ENCODE assay signal across 18 cellular contexts in genomic region chr2:44642123-44642857, GRCh38.
"Had no signal": no experiment of that assay in that cellular context is flagged by ENCODE, and none has a peak within 500 bp of the region (broad histone marks: within the 10 kb centered on the region; RNA-seq: fewer than 3 reads in every experiment).

No MANE protein-coding gene starts in this region.

- FAIRE-seq: colon, keratinocyte had no signal

- H3K4me3 Mint-ChIP-seq: activated CD4-positive, alpha-beta memory T cell treated with anti-CD3 and anti-CD28 coated beads for 36 hours; activated CD4-positive, alpha-beta T cell treated with anti-CD3 and anti-CD28 coated beads for 36 hours; activated T-cell treated with anti-CD3 and anti-CD28 coated beads, Interleukin-2, amount 50 U/mL, for 4 hours; memory B cell; naive thymus-derived CD4-positive, alpha-beta T cell; stimulated activated memory B cell treated with anti-CD40 and anti-IgM and Interleukin-4, amounts not matched to agents 10 μg/mL and 1 μg/mL and 100 μg/mL, for 72 hours had no signal

- H3K9me3 Mint-ChIP-seq: activated CD4-positive, alpha-beta memory T cell treated with anti-CD3 and anti-CD28 coated beads for 36 hours; activated T-cell treated with anti-CD3 and anti-CD28 coated beads, Interleukin-2, amount 50 U/mL, for 4 hours; memory B cell; naive thymus-derived CD4-positive, alpha-beta T cell; stimulated activated memory B cell treated with anti-CD40 and anti-IgM and Interleukin-4, amounts not matched to agents 10 μg/mL and 1 μg/mL and 100 μg/mL, for 72 hours had no signal

- H3K36me3 Mint-ChIP-seq: activated CD4-positive, alpha-beta memory T cell treated with anti-CD3 and anti-CD28 coated beads for 36 hours; memory B cell; stimulated activated memory B cell treated with anti-CD40 and anti-IgM and Interleukin-4, amounts not matched to agents 10 μg/mL and 1 μg/mL and 100 μg/mL, for 72 hours had no signal

- H3K4me1 Mint-ChIP-seq: activated CD4-positive, alpha-beta T cell treated with anti-CD3 and anti-CD28 coated beads for 36 hours; memory B cell; naive thymus-derived CD4-positive, alpha-beta T cell; stimulated activated memory B cell treated with anti-CD40 and anti-IgM and Interleukin-4, amounts not matched to agents 10 μg/mL and 1 μg/mL and 100 μg/mL, for 72 hours had no signal

- H3K27me3 Mint-ChIP-seq: activated CD4-positive, alpha-beta memory T cell treated with anti-CD3 and anti-CD28 coated beads for 36 hours; activated CD4-positive, alpha-beta T cell treated with anti-CD3 and anti-CD28 coated beads for 36 hours; memory B cell; naive thymus-derived CD4-positive, alpha-beta T cell; stimulated activated memory B cell treated with anti-CD40 and anti-IgM and Interleukin-4, amounts not matched to agents 10 μg/mL and 1 μg/mL and 100 μg/mL, for 72 hours had no signal

- DNase-seq: activated CD4-positive, alpha-beta memory T cell treated with anti-CD3 and anti-CD28 coated beads for 36 hours; activated CD4-positive, alpha-beta T cell treated with anti-CD3 and anti-CD28 coated beads for 36 hours; activated effector memory CD4-positive, alpha-beta T cell treated with Interleukin-2 at 50 U/mL for 16 hours; activated naive CD4-positive, alpha-beta T cell treated with anti-CD3 and anti-CD28 coated beads, Interleukin-2, amount 50 U/mL, for 16 hours; activated T-cell treated with anti-CD3 and anti-CD28 coated beads, Interleukin-2, amount 50 U/mL, for 4 hours; adrenal gland; left lung; mucosa of descending colon; naive thymus-derived CD4-positive, alpha-beta T cell; ovary; stimulated activated CD4-positive, alpha-beta T cell treated with anti-CD3 and anti-CD28 coated beads, Interleukin-2, amount 100 ng/mL, for 48 hours; T1000; tibial artery; uterus had no signal

- H3K27ac Mint-ChIP-seq: activated CD4-positive, alpha-beta memory T cell treated with anti-CD3 and anti-CD28 coated beads for 36 hours; activated CD4-positive, alpha-beta T cell treated with anti-CD3 and anti-CD28 coated beads for 36 hours; memory B cell; naive thymus-derived CD4-positive, alpha-beta T cell; stimulated activated memory B cell treated with anti-CD40 and anti-IgM and Interleukin-4, amounts not matched to agents 10 μg/mL and 1 μg/mL and 100 μg/mL, for 72 hours had no signal
